ENCODE assay signal across 34 cellular contexts in the genomic region with DNA sequence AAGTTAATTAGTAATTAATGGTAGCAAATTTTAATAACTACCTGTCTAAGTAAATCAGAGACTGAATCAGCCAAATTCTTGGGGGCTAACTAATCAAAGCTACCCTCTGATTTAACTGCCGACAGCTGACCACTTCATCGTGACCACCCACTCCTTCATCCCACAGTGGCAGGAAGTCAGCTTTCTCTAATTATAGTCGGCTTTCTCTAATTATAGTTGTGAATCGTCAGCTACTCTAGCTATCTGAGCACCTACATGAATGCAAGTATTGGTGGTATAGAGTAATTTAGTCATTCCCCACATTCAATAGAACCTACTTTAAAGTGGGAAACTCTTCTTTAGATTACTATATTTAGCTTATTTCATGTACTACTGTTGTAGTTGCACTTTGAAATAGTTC.
DNase-seq lines count a peak whose midpoint lies in the region; ATAC-seq and TF ChIP-seq lines count a peak whose summit lies in the region.
"Had no signal": no experiment of that assay in that cellular context is flagged by ENCODE, and none has a peak within 500 bp of the region (broad histone marks: within the 10 kb centered on the region; RNA-seq: fewer than 3 reads in every experiment).

No MANE protein-coding gene starts in this region.

- no peaks in the 10 kb centered on the region for H3K27me3 ChIP-seq in H7 (ENCODE audit: control insufficient read depth, insufficient read depth, low read length)
- no peaks in the 10 kb centered on the region for H3K27me3 ChIP-seq in H9 (ENCODE audit: insufficient read depth, low read length)
- no peaks in the 10 kb centered on the region for H3K27me3 ChIP-seq in MG63
- H3K27me3 ChIP-seq: colonic mucosa, heart right ventricle, stomach, thyroid gland, vagina had no signal

- H3K4me2 ChIP-seq in H9 (ENCODE audit: insufficient read depth, insufficient read length, low read length) = no peak overlapping the region
- H3K4me2 ChIP-seq: smooth muscle cell had no signal

- no peak for TF ChIP-seq CTCF in H9 (conservative IDR thresholded peaks at IDR 0.05)

- H4K8ac ChIP-seq in H9 (replicated peaks; ENCODE audit: insufficient read length, low read depth, low read length) = no peak overlapping the region

- no peaks in the 10 kb centered on the region for H3K79me2 ChIP-seq in H9 (ENCODE audit: insufficient read depth, low read length)
- H3K79me2 ChIP-seq: parathyroid adenoma had no signal

- H3K36me3 ChIP-seq in H7 (replicated peaks; ENCODE audit: control insufficient read depth, insufficient read depth, low read length) (no peaks in the 10 kb centered on the region), MG63 (no peaks in the 10 kb centered on the region)
- H3K36me3 ChIP-seq: colonic mucosa, heart right ventricle, lower lobe of right lung, stomach, thyroid gland, vagina had no signal

- no peak overlapping the region for H3K23ac ChIP-seq in H9 (ENCODE audit: insufficient read length, low read depth, low read length)

- no peaks in the 10 kb centered on the region for H3K36me3 Mint-ChIP-seq in H9 (ENCODE audit: insufficient read depth in 1 of 3, low read depth in 3 of 3)

- no CpG with 5 or more reads among the region's 4 CpGs for WGBS in H9 (ENCODE audit: extremely low coverage, insufficient read length, low lambda C conversion rate)

- H3K9me3 Mint-ChIP-seq in H9 = no peaks in the 10 kb centered on the region
- H3K9me3 Mint-ChIP-seq: activated CD8-positive, alpha-beta T cell treated with anti-CD3 and anti-CD28 coated beads for 36 hours; activated naive CD8-positive, alpha-beta T cell treated with anti-CD3 and anti-CD28 coated beads for 36 hours; natural killer cell treated with Interleukin-12 subunit alpha and Interleukin-12 subunit beta and Interleukin-15 and Interleukin-18, amount 100 ng/mL, for 72 hours had no signal

- H3K27ac Mint-ChIP-seq in H9 = no peak overlapping the region
- H3K27ac Mint-ChIP-seq: activated CD8-positive, alpha-beta T cell treated with anti-CD3 and anti-CD28 coated beads for 36 hours; activated naive CD8-positive, alpha-beta T cell treated with anti-CD3 and anti-CD28 coated beads for 36 hours; natural killer cell treated with Interleukin-12 subunit alpha and Interleukin-12 subunit beta and Interleukin-15 and Interleukin-18, amount 100 ng/mL, for 72 hours; T-helper 17 cell had no signal

- no peak overlapping the region for H2AFZ ChIP-seq in H9 (ENCODE audit: low read length)
- H2AFZ ChIP-seq: parathyroid adenoma had no signal

- no peak overlapping the region for H4K5ac ChIP-seq in H9 (ENCODE audit: insufficient read length, low read depth, low read length)

- H2BK120ac ChIP-seq in H9 (ENCODE audit: low read depth, low read length, poor library complexity, severe bottlenecking) = no peak overlapping the region

- peaks cover 0 to 6% of the 10 kb centered on the region in 2 experiments; a peak in 1 of 4 replicates for H3K4me1 Mint-ChIP-seq in H9
- H3K4me1 Mint-ChIP-seq: activated naive CD8-positive, alpha-beta T cell treated with anti-CD3 and anti-CD28 coated beads for 36 hours had no signal

- H4K91ac ChIP-seq in H9 (ENCODE audit: insufficient read length, low read depth, low read length) = no peak overlapping the region

- no peak overlapping the region for H2BK20ac ChIP-seq in H9 (ENCODE audit: low read depth, low read length, poor library complexity, severe bottlenecking)

- H3K27ac ChIP-seq in H9 (ENCODE audit: insufficient read length, low read depth, low read length) = no peak overlapping the region
- H3K27ac ChIP-seq: colonic mucosa, heart right ventricle, lower lobe of right lung, parathyroid adenoma, RWPE1, SK-N-MC, stomach, thyroid gland, vagina had no signal

- H3K4me3 ChIP-seq in H7 (ENCODE audit: insufficient read depth, low read depth, low read length) (no peak overlapping the region), MG63 (no peak overlapping the region)
- H3K4me3 ChIP-seq: colonic mucosa, heart right ventricle, lower lobe of right lung, SK-N-MC, smooth muscle cell, stomach, thyroid gland, vagina had no signal

- H3K14ac ChIP-seq in H9 (ENCODE audit: insufficient read depth, low read length) = no peak overlapping the region

- H3K9me3 ChIP-seq in H9 (ENCODE audit: control insufficient read depth, low read depth, low read length) (no peaks in the 10 kb centered on the region), MG63 (no peaks in the 10 kb centered on the region)
- H3K9me3 ChIP-seq: colonic mucosa, heart right ventricle, lower lobe of right lung, stomach, thyroid gland, vagina had no signal

- no peak overlapping the region for H2BK12ac ChIP-seq in H9 (ENCODE audit: insufficient read length, low read depth, low read length)

- no peak overlapping the region for H2BK15ac ChIP-seq in H9 (ENCODE audit: low read depth, low read length)

- DNase-seq in myocyte (ENCODE audit: low read depth) (peak; percentile 38), H7 (no peak), NCI-H1092 treated with DMSO at 0.1 percent for 48 hours (lab: John Stamatoyannopoulos, UW) (no peak), H9 (no peak), MG63 (no peak)
- DNase-seq: activated CD4-positive, alpha-beta T cell treated with anti-CD3 and anti-CD28 coated beads for 1 hour; activated CD8-positive, alpha-beta T cell treated with anti-CD3 and anti-CD28 coated beads for 36 hours; activated naive CD8-positive, alpha-beta T cell treated with anti-CD3 and anti-CD28 coated beads for 36 hours; aorta; Calu3; colonic mucosa; DMS79 treated with DMSO at 0.1 percent for 48 hours; effector memory CD4-positive, alpha-beta T cell; erythroblast; heart right ventricle; IMR-90; lower lobe of right lung; NCI-H1105; NCI-H1930; NCI-H82; stimulated activated CD4-positive, alpha-beta T cell treated with anti-CD3 and anti-CD28 coated beads, Interleukin-1b, Interleukin-23, amount 100 ng/mL, for 48 hours; stimulated activated CD8-positive, alpha-beta memory T cell treated with anti-CD3 and anti-CD28 coated beads, Interleukin-4, amount 100 ng/mL, for 48 hours; stomach; T-helper 17 cell; thyroid gland had no signal

- H3K4me1 ChIP-seq in H9 (ENCODE audit: insufficient read depth, low read length) = no peaks in the 10 kb centered on the region
- H3K4me1 ChIP-seq: colonic mucosa, lower lobe of right lung, parathyroid adenoma, stomach, thyroid gland, vagina had no signal

- no peak overlapping the region for H3T11ph ChIP-seq in H9 (ENCODE audit: low read length)

- no peaks in the 10 kb centered on the region for H3K27me3 Mint-ChIP-seq in H9 (ENCODE audit: low read depth)
- H3K27me3 Mint-ChIP-seq: activated CD8-positive, alpha-beta T cell treated with anti-CD3 and anti-CD28 coated beads for 36 hours; activated naive CD8-positive, alpha-beta T cell treated with anti-CD3 and anti-CD28 coated beads for 36 hours; T-helper 17 cell had no signal

- H3K18ac ChIP-seq in H9 (ENCODE audit: insufficient read length, low read depth, low read length) = no peak overlapping the region

- H3K79me1 ChIP-seq in H9 (ENCODE audit: insufficient read depth, low read depth, low read length, poor library complexity, severe bottlenecking) = no peaks in the 10 kb centered on the region

- no peak overlapping the region for H3K4ac ChIP-seq in H9 (ENCODE audit: low read depth, low read length)

- H3K23me2 ChIP-seq in H9 (ENCODE audit: insufficient read length, low read depth, low read length, poor library complexity, severe bottlenecking) = no peaks in the 10 kb centered on the region

- H3K56ac ChIP-seq in H9 (ENCODE audit: insufficient read length, low read depth, low read length) = no peak overlapping the region

- ATAC-seq in GM18519 (IDR thresholded peaks at IDR 0.05; ENCODE audit: low FRiP score, unreplicated experiment) (peak; percentile 61), GM21390 (IDR thresholded peaks at IDR 0.05; ENCODE audit: unreplicated experiment) (peak; percentile 61), HG03095 (IDR thresholded peaks at IDR 0.05; ENCODE audit: unreplicated experiment) (peak; percentile 50)
- ATAC-seq: activated CD8-positive, alpha-beta T cell treated with anti-CD3 and anti-CD28 coated beads for 36 hours; heart right ventricle; lower lobe of right lung; natural killer cell treated with Interleukin-12 subunit alpha and Interleukin-12 subunit beta and Interleukin-15 and Interleukin-18, amount 100 ng/mL, for 72 hours; T-helper 17 cell had no signal

- no peak overlapping the region for H2AK5ac ChIP-seq in H9 (ENCODE audit: insufficient read length, low read length)

- no peaks in the 10 kb centered on the region for H4K20me1 ChIP-seq in H9 (ENCODE audit: control insufficient read depth, insufficient read depth, insufficient read length)

- no peak overlapping the region for H3K9ac ChIP-seq in H9 (ENCODE audit: extremely low read depth, insufficient read length, low read length)
- H3K9ac ChIP-seq: parathyroid adenoma had no signal

- H2BK5ac ChIP-seq in H9 (ENCODE audit: insufficient read length, low read length) = no peak overlapping the region

- no peak overlapping the region for H3K4me3 Mint-ChIP-seq in H9
- H3K4me3 Mint-ChIP-seq: activated CD8-positive, alpha-beta T cell treated with anti-CD3 and anti-CD28 coated beads for 36 hours; activated naive CD8-positive, alpha-beta T cell treated with anti-CD3 and anti-CD28 coated beads for 36 hours; natural killer cell treated with Interleukin-12 subunit alpha and Interleukin-12 subunit beta and Interleukin-15 and Interleukin-18, amount 100 ng/mL, for 72 hours; T-helper 17 cell had no signal
